In genomic region chr10:49283491-49283890, GRCh38 we compare ENCODE assay signal across 29 cellular contexts. TPM values are rescaled to one million over a fixed set of nuclear protein-coding genes. Genes with fewer than 3 reads are reported as not detected.
"Had no signal": no experiment of that assay in that cellular context is flagged by ENCODE, and none has a peak within 500 bp of the region (broad histone marks: within the 10 kb centered on the region; RNA-seq: fewer than 3 reads in every experiment).

No MANE protein-coding gene starts in this region.

- H3K36me3 Mint-ChIP-seq: activated naive CD8-positive, alpha-beta T cell; mesothelial cell of epicardium; natural killer cell; stimulated activated effector memory CD8-positive, alpha-beta T cell treated with anti-CD3 and anti-CD28 coated beads, Interleukin-12 subunit alpha, Interleukin-12 subunit beta, amount 100 ng/mL, for 72 hours had no signal

- H3K27me3 ChIP-seq: adrenal gland, suprapubic skin, tibial nerve, vagina had no signal

- H3K27me3 Mint-ChIP-seq: activated naive CD8-positive, alpha-beta T cell; stimulated activated naive CD8-positive, alpha-beta T cell treated with anti-CD3 and anti-CD28 coated beads, Interleukin-15, amount 100 ng/mL, for 72 hours had no signal

- H3K4me1 ChIP-seq: adrenal gland, prostate gland, suprapubic skin, tibial nerve, vagina had no signal

- ATAC-seq: left lobe of liver; natural killer cell; right cardiac atrium; stimulated activated effector memory CD8-positive, alpha-beta T cell treated with anti-CD3 and anti-CD28 coated beads, Interleukin-12 subunit alpha, Interleukin-12 subunit beta, amount 100 ng/mL, for 72 hours; stimulated activated naive CD8-positive, alpha-beta T cell treated with anti-CD3 and anti-CD28 coated beads, Interleukin-15, amount 100 ng/mL, for 72 hours; T-helper 17 cell had no signal

- H3K4me1 Mint-ChIP-seq: central memory CD8-positive, alpha-beta T cell; stimulated activated naive CD8-positive, alpha-beta T cell treated with anti-CD3 and anti-CD28 coated beads, Interleukin-15, amount 100 ng/mL, for 72 hours had no signal

- H3K9me3 ChIP-seq: adrenal gland, prostate gland, suprapubic skin, tibial nerve, vagina had no signal

- H3K27ac Mint-ChIP-seq: activated CD4-positive, alpha-beta memory T cell treated with anti-CD3 and anti-CD28 coated beads, Interleukin-2, amount 10 ng/mL, durations not matched to agents 7 days and 5 days; activated naive CD8-positive, alpha-beta T cell; activated T-cell treated with anti-CD3 and anti-CD28 coated beads, Interleukin-2, amount 50 U/mL, for 24 hours; activated T-helper 2 cell treated with anti-CD3 and anti-CD28 coated beads, Interferon-gamma antibody, Interleukin-2, Interleukin-4, amounts not matched to agents 10 μg/mL and 5 μg/mL and 100 μg/mL, durations not matched to agents 14 hours and 24 hours and 36 hours; mesothelial cell of epicardium; natural killer cell; stimulated activated effector memory CD8-positive, alpha-beta T cell treated with anti-CD3 and anti-CD28 coated beads, Interleukin-12 subunit alpha, Interleukin-12 subunit beta, amount 100 ng/mL, for 72 hours; T-helper 17 cell had no signal

- H3K36me3 ChIP-seq: adrenal gland, prostate gland, suprapubic skin, tibial nerve, vagina had no signal

- H3K9me3 Mint-ChIP-seq: activated CD4-positive, alpha-beta memory T cell treated with anti-CD3 and anti-CD28 coated beads, Interleukin-2, amount 10 ng/mL, durations not matched to agents 7 days and 5 days; activated T-cell treated with anti-CD3 and anti-CD28 coated beads, Interleukin-2, amount 50 U/mL, for 24 hours; activated T-helper 2 cell treated with anti-CD3 and anti-CD28 coated beads, Interferon-gamma antibody, Interleukin-2, Interleukin-4, amounts not matched to agents 10 μg/mL and 5 μg/mL and 100 μg/mL, durations not matched to agents 14 hours and 24 hours and 36 hours; central memory CD8-positive, alpha-beta T cell; natural killer cell; stimulated activated effector memory CD8-positive, alpha-beta T cell treated with anti-CD3 and anti-CD28 coated beads, Interleukin-12 subunit alpha, Interleukin-12 subunit beta, amount 100 ng/mL, for 72 hours; stimulated activated naive CD8-positive, alpha-beta T cell treated with anti-CD3 and anti-CD28 coated beads, Interleukin-15, amount 100 ng/mL, for 72 hours had no signal

- DNase-seq: activated CD4-positive, alpha-beta memory T cell treated with anti-CD3 and anti-CD28 coated beads, Interleukin-2, amount 10 ng/mL, durations not matched to agents 7 days and 5 days; activated CD4-positive, alpha-beta T cell treated with anti-CD3 and anti-CD28 coated beads for 48 hours; activated naive CD4-positive, alpha-beta T cell; activated T-cell treated with anti-CD3 and anti-CD28 coated beads, Interleukin-2, amount 50 U/mL, for 24 hours; hypothalamus; right cardiac atrium; small intestine; stimulated activated CD4-positive, alpha-beta T cell treated with anti-CD3 and anti-CD28 coated beads, Interleukin-2, amount 100 ng/mL, for 24 hours; stimulated activated naive CD8-positive, alpha-beta T cell treated with anti-CD3 and anti-CD28 coated beads, Interleukin-15, amount 100 ng/mL, for 72 hours; SW 1271; T-helper 17 cell had no signal

- H3K4me3 Mint-ChIP-seq: activated CD4-positive, alpha-beta memory T cell treated with anti-CD3 and anti-CD28 coated beads, Interleukin-2, amount 10 ng/mL, durations not matched to agents 7 days and 5 days; activated naive CD8-positive, alpha-beta T cell; activated T-cell treated with anti-CD3 and anti-CD28 coated beads, Interleukin-2, amount 50 U/mL, for 24 hours; central memory CD8-positive, alpha-beta T cell; mesothelial cell of epicardium; natural killer cell; stimulated activated effector memory CD8-positive, alpha-beta T cell treated with anti-CD3 and anti-CD28 coated beads, Interleukin-12 subunit alpha, Interleukin-12 subunit beta, amount 100 ng/mL, for 72 hours; stimulated activated naive CD8-positive, alpha-beta T cell treated with anti-CD3 and anti-CD28 coated beads, Interleukin-15, amount 100 ng/mL, for 72 hours; T-helper 17 cell had no signal

- H3K27ac ChIP-seq: adrenal gland, prostate gland, suprapubic skin, tibial nerve, vagina had no signal

- H3K4me3 ChIP-seq: adrenal gland, prostate gland, suprapubic skin, tibial nerve, vagina had no signal

RNA-seq across cellular contexts. Expression of gene C10orf71, which starts 15.5 kb away (rescaled TPM):
- total RNA-seq: activated CD4-positive, alpha-beta memory T cell treated with anti-CD3 and anti-CD28 coated beads, Interleukin-2, amount 10 ng/mL, durations not matched to agents 7 days and 5 days; activated T-helper 2 cell treated with anti-CD3 and anti-CD28 coated beads, Interferon-gamma antibody, Interleukin-2, Interleukin-4, amounts not matched to agents 10 μg/mL and 5 μg/mL and 100 μg/mL, durations not matched to agents 14 hours and 24 hours and 36 hours; astrocyte; epithelial cell of proximal tubule; fibroblast of villous mesenchyme; left lobe of liver; lung microvascular endothelial cell; mesothelial cell of epicardium; natural killer cell; osteocyte; suprapubic skin; T-helper 17 cell; vagina had no signal
- polyA plus RNA-seq: keratinocyte had no signal
